17 cellular contexts compared by ENCODE assay signal in genomic region chr6:147283460-147283859, GRCh38.
DNase-seq lines count a peak whose midpoint lies in the region; ATAC-seq and TF ChIP-seq lines count a peak whose summit lies in the region.
"Had no signal": no experiment of that assay in that cellular context is flagged by ENCODE, and none has a peak within 500 bp of the region (broad histone marks: within the 10 kb centered on the region; RNA-seq: fewer than 3 reads in every experiment).

No MANE protein-coding gene starts in this region.

- H3K4me3 Mint-ChIP-seq in brain = no peak overlapping the region
- H3K4me3 Mint-ChIP-seq in nephron = no peak overlapping the region
- H3K4me3 Mint-ChIP-seq: CD8-positive, alpha-beta T cell; naive thymus-derived CD8-positive, alpha-beta T cell; stimulated activated naive CD8-positive, alpha-beta T cell treated with anti-CD3 and anti-CD28 coated beads, Interleukin-15, amount 100 ng/mL, for 72 hours had no signal

- ATAC-seq in HG03159 (IDR thresholded peaks at IDR 0.05; ENCODE audit: unreplicated experiment) (no peak), HG02884 (IDR thresholded peaks at IDR 0.05; ENCODE audit: unreplicated experiment) (no peak)
- ATAC-seq: CD8-positive, alpha-beta T cell; heart right ventricle; left lung; naive thymus-derived CD8-positive, alpha-beta T cell; sciatic nerve; stimulated activated naive CD8-positive, alpha-beta T cell treated with anti-CD3 and anti-CD28 coated beads, Interleukin-15, amount 100 ng/mL, for 72 hours had no signal

- H3K36me3 Mint-ChIP-seq in brain (peaks cover 40% of the 10 kb centered on the region), nephron (ENCODE audit: low read depth) (peaks cover 34% of the 10 kb centered on the region)

- peak overlapping the region in 3 of 5 experiments; percentile 2 to 37 (median 12) for H3K27ac Mint-ChIP-seq in brain
- H3K27ac Mint-ChIP-seq in nephron = peak overlapping the region; percentile 70 to 81 (median 74)
- H3K27ac Mint-ChIP-seq: CD8-positive, alpha-beta T cell had no signal

- DNase-seq in EL = peak; percentile 8
- DNase-seq in HK-2 (ENCODE audit: unreplicated experiment) = peak; percentile 18
- no peak for DNase-seq in NCI-H1930 (lab: John Stamatoyannopoulos, UW)
- DNase-seq in AG20443 (ENCODE audit: low spot score) = no peak
- DNase-seq: activated gamma-delta T cell treated with Interleukin-2 at 50 U/mL for 16 hours; CD8-positive, alpha-beta T cell; heart right ventricle; left lung; naive thymus-derived CD8-positive, alpha-beta T cell; NCI-H2029 treated with DMSO at 0.1 percent for 48 hours; stimulated activated naive CD8-positive, alpha-beta T cell treated with anti-CD3 and anti-CD28 coated beads, Interleukin-15, amount 100 ng/mL, for 72 hours; T-helper 2 cell had no signal

- no peaks in the 10 kb centered on the region for H3K27me3 Mint-ChIP-seq in brain
- no peaks in the 10 kb centered on the region for H3K27me3 Mint-ChIP-seq in nephron (ENCODE audit: low read depth)
- H3K27me3 Mint-ChIP-seq: naive thymus-derived CD8-positive, alpha-beta T cell; stimulated activated naive CD8-positive, alpha-beta T cell treated with anti-CD3 and anti-CD28 coated beads, Interleukin-15, amount 100 ng/mL, for 72 hours had no signal

- peaks cover 19% of the 10 kb centered on the region for H3K4me1 Mint-ChIP-seq in brain
- peaks cover 29% of the 10 kb centered on the region for H3K4me1 Mint-ChIP-seq in nephron

- H3K9me3 Mint-ChIP-seq in brain (peaks cover 0 to 13% (median 3%) of the 10 kb centered on the region in 5 experiments), nephron (peaks cover 3% of the 10 kb centered on the region)
- H3K9me3 Mint-ChIP-seq: CD8-positive, alpha-beta T cell; naive thymus-derived CD8-positive, alpha-beta T cell had no signal

- TF ChIP-seq CTCF in brain (conservative IDR thresholded peaks at IDR 0.05) (no peak), nephron (IDR thresholded peaks at IDR 0.05; ENCODE audit: unreplicated experiment in 3 of 3) (no peak)

Comparison
In these comparisons a context has a peak if more than half of its experiments do, and no peak if none do; other contexts are left out.
1. DNase-seq: peak in EL (single experiment) and HK-2 (single experiment); none in NCI-H1930 (0 of 2) and AG20443 (single experiment).